In genomic region chr11:124610295-124610694, GRCh38 we compare ENCODE assay signal across 20 cellular contexts. TPM values are rescaled to one million over a fixed set of nuclear protein-coding genes. Genes with fewer than 3 reads are reported as not detected.
DNase-seq lines count a peak whose midpoint lies in the region; ATAC-seq and TF ChIP-seq lines count a peak whose summit lies in the region.
"Had no signal": no experiment of that assay in that cellular context is flagged by ENCODE, and none has a peak within 500 bp of the region (broad histone marks: within the 10 kb centered on the region; RNA-seq: fewer than 3 reads in every experiment).

No MANE protein-coding gene starts in this region.

- intact Hi-C loops in activated CD4-positive, alpha-beta T cell treated with anti-CD3 and anti-CD28 coated beads, Interleukin-2, amount 10 ng/mL, durations not matched to agents 24 days and 14 days (cut with micrococcal nuclease): no loop called here
- intact Hi-C loops in left lung (cut with DNase I): no loop called here
- intact Hi-C loops in psoas muscle (cut with DNase I): no loop called here

- H3K36me3 ChIP-seq in left lung (no peaks in the 10 kb centered on the region), psoas muscle (ENCODE audit: insufficient read depth in 1 of 2, low read depth in 1 of 2) (no peaks in the 10 kb centered on the region)
- H3K36me3 ChIP-seq: BE2C, BLaER1 had no signal

- DNase-seq in activated CD4-positive, alpha-beta T cell treated with anti-CD3 and anti-CD28 coated beads, Interleukin-2, amount 10 ng/mL, durations not matched to agents 24 days and 14 days: peak; percentile 42
- no peak for DNase-seq in activated CD4-positive, alpha-beta T cell treated with anti-CD3 and anti-CD28 coated beads, Interleukin-2, amount 50 U/mL, for 48 hours
- DNase-seq in T-helper 17 cell (no peak), left lung (no peak), psoas muscle (no peak)
- DNase-seq: 8988T; ACHN; BE2C; C1 segment of cervical spinal cord; CD4-positive, alpha-beta memory T cell; CD4-positive, CD25-positive, alpha-beta regulatory T cell; CD8-positive, alpha-beta memory T cell; COR-L47; DMS79 treated with DMSO at 0.1 percent for 48 hours; GF-D8 had no signal

- H3K4me3 ChIP-seq in left lung (no peak overlapping the region), psoas muscle (no peak overlapping the region)
- H3K4me3 ChIP-seq: BLaER1 had no signal

- 77 to 88% (median 77%) methylated on average over 2 of the region's 2 CpGs for WGBS in psoas muscle, 3 donors

- H3K9me3 ChIP-seq in T-helper 17 cell (ENCODE audit: control insufficient read depth, low read length, poor library complexity, severe bottlenecking) (no peaks in the 10 kb centered on the region), left lung (no peaks in the 10 kb centered on the region), psoas muscle (no peaks in the 10 kb centered on the region)
- H3K9me3 ChIP-seq: BE2C, BLaER1 had no signal

- no peak for ATAC-seq in T-helper 17 cell
- peak; percentile 59 for ATAC-seq in left lung
- ATAC-seq in psoas muscle: no peak
- ATAC-seq in HG02571 (IDR thresholded peaks at IDR 0.05; ENCODE audit: unreplicated experiment): no peak

- no peak overlapping the region for H3K4me3 Mint-ChIP-seq in activated CD4-positive, alpha-beta T cell treated with anti-CD3 and anti-CD28 coated beads, Interleukin-2, amount 10 ng/mL, durations not matched to agents 24 days and 14 days
- H3K4me3 Mint-ChIP-seq in T-helper 17 cell: no peak overlapping the region
- H3K4me3 Mint-ChIP-seq: CD14-positive monocyte; CD4-positive, alpha-beta memory T cell; CD4-positive, CD25-positive, alpha-beta regulatory T cell; CD8-positive, alpha-beta memory T cell had no signal

- H3K36me3 Mint-ChIP-seq in activated CD4-positive, alpha-beta T cell treated with anti-CD3 and anti-CD28 coated beads, Interleukin-2, amount 10 ng/mL, durations not matched to agents 24 days and 14 days (ENCODE audit: low read depth): no peaks in the 10 kb centered on the region
- peaks cover 2% of the 10 kb centered on the region for H3K36me3 Mint-ChIP-seq in T-helper 17 cell (ENCODE audit: low read depth)
- H3K36me3 Mint-ChIP-seq: CD14-positive monocyte; CD4-positive, alpha-beta memory T cell; CD4-positive, CD25-positive, alpha-beta regulatory T cell; CD8-positive, alpha-beta memory T cell had no signal

- peaks cover 0 to 12% of the 10 kb centered on the region in 2 donors for H3K27me3 ChIP-seq in left lung
- peaks cover 0 to 12% (median 0%) of the 10 kb centered on the region in 3 donors for H3K27me3 ChIP-seq in psoas muscle (ENCODE audit: insufficient read depth in 3 of 3, low read length in 2 of 3)
- H3K27me3 ChIP-seq: BE2C, BLaER1 had no signal

- no peaks in the 10 kb centered on the region for H3K9me3 Mint-ChIP-seq in activated CD4-positive, alpha-beta T cell treated with anti-CD3 and anti-CD28 coated beads, Interleukin-2, amount 10 ng/mL, durations not matched to agents 24 days and 14 days
- H3K9me3 Mint-ChIP-seq: CD14-positive monocyte; CD4-positive, alpha-beta memory T cell; CD4-positive, CD25-positive, alpha-beta regulatory T cell; CD8-positive, alpha-beta memory T cell had no signal

- H3K27ac Mint-ChIP-seq in activated CD4-positive, alpha-beta T cell treated with anti-CD3 and anti-CD28 coated beads, Interleukin-2, amount 10 ng/mL, durations not matched to agents 24 days and 14 days: no peak overlapping the region
- H3K27ac Mint-ChIP-seq in T-helper 17 cell: peak overlapping the region; percentile 4
- H3K27ac Mint-ChIP-seq: CD14-positive monocyte; CD4-positive, alpha-beta memory T cell; CD8-positive, alpha-beta memory T cell had no signal

- peaks cover 8% of the 10 kb centered on the region for H3K4me1 Mint-ChIP-seq in activated CD4-positive, alpha-beta T cell treated with anti-CD3 and anti-CD28 coated beads, Interleukin-2, amount 10 ng/mL, durations not matched to agents 24 days and 14 days
- peaks cover 4% of the 10 kb centered on the region for H3K4me1 Mint-ChIP-seq in T-helper 17 cell

- H3K4me1 ChIP-seq in left lung: no peaks in the 10 kb centered on the region
- H3K4me1 ChIP-seq in psoas muscle: no peaks in the 10 kb centered on the region
- H3K4me1 ChIP-seq: BE2C had no signal

- H3K27me3 Mint-ChIP-seq in activated CD4-positive, alpha-beta T cell treated with anti-CD3 and anti-CD28 coated beads, Interleukin-2, amount 10 ng/mL, durations not matched to agents 24 days and 14 days: peaks cover 6% of the 10 kb centered on the region
- peaks cover 13% of the 10 kb centered on the region for H3K27me3 Mint-ChIP-seq in T-helper 17 cell

- TF ChIP-seq CTCF in left lung (IDR thresholded peaks at IDR 0.05) (no peak), psoas muscle (IDR thresholded peaks at IDR 0.05) (no peak)

- H3K27ac ChIP-seq in left lung: no peak overlapping the region
- H3K27ac ChIP-seq in psoas muscle: no peak overlapping the region
- H3K27ac ChIP-seq: BLaER1 had no signal

RNA-seq across cellular contexts. Expression of gene PANX3, which starts 0.9 kb away (rescaled TPM):
- not detected in 2 replicates for total RNA-seq in activated CD4-positive, alpha-beta T cell treated with anti-CD3 and anti-CD28 coated beads, Interleukin-2, amount 10 ng/mL, durations not matched to agents 24 days and 14 days
- total RNA-seq in T-helper 17 cell: not detected
- total RNA-seq in left lung: not detected
- not detected for total RNA-seq in psoas muscle
- not detected for polyA plus RNA-seq in psoas muscle
- total RNA-seq: A673; CD4-positive, alpha-beta memory T cell; CD4-positive, CD25-positive, alpha-beta regulatory T cell; CD8-positive, alpha-beta memory T cell had no signal
- polyA plus RNA-seq: AG04450; CD14-positive monocyte; CD4-positive, alpha-beta memory T cell; CD4-positive, CD25-positive, alpha-beta regulatory T cell; CD8-positive, alpha-beta memory T cell had no signal

RNA-seq across cellular contexts. Expression of gene TBRG1, which starts 12.4 kb away (rescaled TPM):
- 31.0 and 31.6 TPM in 2 replicates for total RNA-seq in activated CD4-positive, alpha-beta T cell treated with anti-CD3 and anti-CD28 coated beads, Interleukin-2, amount 10 ng/mL, durations not matched to agents 24 days and 14 days
- 10 to 100 TPM; 55.5 to 61.4 TPM for total RNA-seq in T-helper 17 cell
- total RNA-seq in left lung: 10 to 100 TPM; 34.1 to 41.9 TPM
- total RNA-seq in psoas muscle: 10 to 100 TPM; 24.2 to 32.3 (median 27.4) TPM
- polyA plus RNA-seq in psoas muscle: 10 to 100 TPM; 29.4 to 99.3 (median 45.7) TPM

RNA-seq across cellular contexts. Expression of gene OR8A1, which starts 40.5 kb away (rescaled TPM):
- not detected in 2 replicates for total RNA-seq in activated CD4-positive, alpha-beta T cell treated with anti-CD3 and anti-CD28 coated beads, Interleukin-2, amount 10 ng/mL, durations not matched to agents 24 days and 14 days
- total RNA-seq in T-helper 17 cell: not detected
- total RNA-seq in left lung: not detected
- total RNA-seq in psoas muscle: not detected
- polyA plus RNA-seq in psoas muscle: not detected
- total RNA-seq: A673; CD4-positive, alpha-beta memory T cell; CD4-positive, CD25-positive, alpha-beta regulatory T cell; CD8-positive, alpha-beta memory T cell had no signal
- polyA plus RNA-seq: AG04450; CD14-positive monocyte; CD4-positive, alpha-beta memory T cell; CD4-positive, CD25-positive, alpha-beta regulatory T cell; CD8-positive, alpha-beta memory T cell had no signal
